16 cellular contexts compared by ENCODE assay signal in the genomic region with DNA sequence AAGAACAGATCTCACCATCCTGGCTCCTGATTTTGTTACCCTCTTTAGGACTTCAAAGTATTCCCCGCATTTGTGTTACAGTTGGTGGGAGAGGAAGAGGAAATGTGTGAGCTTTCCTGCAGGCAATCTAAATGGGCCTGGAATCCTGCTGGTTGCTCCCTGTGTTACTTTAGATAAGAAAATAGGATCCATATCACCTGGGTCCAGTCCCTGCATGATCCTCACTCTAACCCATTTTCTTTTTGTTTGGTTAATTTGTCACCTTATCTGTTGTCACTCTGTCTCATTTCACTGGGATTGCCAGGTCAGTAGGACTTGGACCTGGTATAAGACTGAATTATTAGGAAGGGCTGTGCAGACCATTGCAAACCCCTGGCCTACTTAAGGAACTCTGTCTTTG.
"Had no signal": no experiment of that assay in that cellular context is flagged by ENCODE, and none has a peak within 500 bp of the region (broad histone marks: within the 10 kb centered on the region; RNA-seq: fewer than 3 reads in every experiment).

No MANE protein-coding gene starts in this region.

- ATAC-seq: effector memory CD8-positive, alpha-beta T cell; heart left ventricle; naive thymus-derived CD4-positive, alpha-beta T cell; psoas muscle; sciatic nerve; stimulated activated memory B cell treated with anti-CD40 and anti-IgM and Interleukin-4, amounts not matched to agents 10 μg/mL and 1 μg/mL and 100 μg/mL, for 72 hours had no signal

- DNase-seq: cortex of kidney; effector memory CD8-positive, alpha-beta T cell; heart left ventricle; hypothalamus; immature natural killer cell; left ventricle myocardium inferior; naive thymus-derived CD4-positive, alpha-beta T cell; nephron progenitor cell; psoas muscle; retina; spleen; stimulated activated CD4-positive, alpha-beta T cell treated with anti-CD3 and anti-CD28 coated beads, Interleukin-15, amount 100 ng/mL, for 24 hours; stimulated activated CD4-positive, alpha-beta T cell treated with anti-CD3 and anti-CD28 coated beads, Interleukin-1b, Interleukin-23, amount 100 ng/mL, for 48 hours; stimulated activated CD4-positive, alpha-beta T cell treated with anti-CD3 and anti-CD28 coated beads, Interleukin-4, amount 100 ng/mL, for 24 hours had no signal
